ENCODE assay signal across 16 cellular contexts in genomic region chr11:123579482-123579812, GRCh38.
DNase-seq lines count a peak whose midpoint lies in the region; ATAC-seq and TF ChIP-seq lines count a peak whose summit lies in the region.
"Had no signal": no experiment of that assay in that cellular context is flagged by ENCODE, and none has a peak within 500 bp of the region (broad histone marks: within the 10 kb centered on the region; RNA-seq: fewer than 3 reads in every experiment).

No MANE protein-coding gene starts in this region.

- H3K27me3 Mint-ChIP-seq in activated CD4-positive, alpha-beta T cell treated with anti-CD3 and anti-CD28 coated beads, Interleukin-2, amount 10 ng/mL, durations not matched to agents 7 days and 5 days = no peaks in the 10 kb centered on the region
- H3K27me3 Mint-ChIP-seq in natural killer cell treated with Interleukin-12 subunit alpha and Interleukin-12 subunit beta and Interleukin-15 and Interleukin-18, amount 100 ng/mL, for 72 hours = peaks cover 7 to 11% of the 10 kb centered on the region in 2 donors
- H3K27me3 Mint-ChIP-seq in natural killer cell (ENCODE audit: low read depth in 2 of 2) (peaks cover 2 to 15% of the 10 kb centered on the region in 2 donors), endothelial cell (ENCODE audit: unreplicated experiment) (peaks cover 22% of the 10 kb centered on the region), nephron progenitor cell (ENCODE audit: low read depth, poor library complexity) (peaks cover 29% of the 10 kb centered on the region)
- H3K27me3 Mint-ChIP-seq: B cell; CD4-positive, CD25-positive, alpha-beta regulatory T cell had no signal

- peaks cover 3% of the 10 kb centered on the region for H3K36me3 Mint-ChIP-seq in activated CD4-positive, alpha-beta T cell treated with anti-CD3 and anti-CD28 coated beads, Interleukin-2, amount 10 ng/mL, durations not matched to agents 7 days and 5 days (ENCODE audit: low read depth)
- H3K36me3 Mint-ChIP-seq in natural killer cell treated with Interleukin-12 subunit alpha and Interleukin-12 subunit beta and Interleukin-15 and Interleukin-18, amount 100 ng/mL, for 72 hours = no peaks in the 10 kb centered on the region
- H3K36me3 Mint-ChIP-seq in natural killer cell = no peaks in the 10 kb centered on the region
- H3K36me3 Mint-ChIP-seq in endothelial cell (ENCODE audit: low read depth, unreplicated experiment) = peaks cover 17% of the 10 kb centered on the region
- H3K36me3 Mint-ChIP-seq in nephron progenitor cell (ENCODE audit: low read depth) = peaks cover 4% of the 10 kb centered on the region
- H3K36me3 Mint-ChIP-seq: CD4-positive, CD25-positive, alpha-beta regulatory T cell; CD8-positive, alpha-beta T cell had no signal

- H3K4me3 Mint-ChIP-seq in activated CD4-positive, alpha-beta T cell treated with anti-CD3 and anti-CD28 coated beads, Interleukin-2, amount 10 ng/mL, durations not matched to agents 7 days and 5 days = no peak overlapping the region
- H3K4me3 Mint-ChIP-seq in natural killer cell treated with Interleukin-12 subunit alpha and Interleukin-12 subunit beta and Interleukin-15 and Interleukin-18, amount 100 ng/mL, for 72 hours = no peak overlapping the region
- H3K4me3 Mint-ChIP-seq in natural killer cell (no peak overlapping the region), endothelial cell (ENCODE audit: unreplicated experiment) (peak overlapping the region; percentile 40), nephron progenitor cell (no peak overlapping the region)
- H3K4me3 Mint-ChIP-seq: B cell; CD4-positive, CD25-positive, alpha-beta regulatory T cell; CD8-positive, alpha-beta T cell had no signal

- POLR2A ChIA-PET in activated CD4-positive, alpha-beta T cell treated with anti-CD3 and anti-CD28 coated beads, Interleukin-2, amount 10 ng/mL, durations not matched to agents 7 days and 5 days (lab: Charles Lee) = no interaction called here

- H3K4me1 Mint-ChIP-seq in activated CD4-positive, alpha-beta T cell treated with anti-CD3 and anti-CD28 coated beads, Interleukin-2, amount 10 ng/mL, durations not matched to agents 7 days and 5 days = peaks cover 28% of the 10 kb centered on the region
- peaks cover 12 to 26% of the 10 kb centered on the region in 2 donors for H3K4me1 Mint-ChIP-seq in natural killer cell treated with Interleukin-12 subunit alpha and Interleukin-12 subunit beta and Interleukin-15 and Interleukin-18, amount 100 ng/mL, for 72 hours (ENCODE audit: low read depth in 2 of 2)
- H3K4me1 Mint-ChIP-seq in natural killer cell (peaks cover 18 to 23% of the 10 kb centered on the region in 2 donors), endothelial cell (ENCODE audit: unreplicated experiment) (peaks cover 43% of the 10 kb centered on the region), nephron progenitor cell (peaks cover 26% of the 10 kb centered on the region)

- H3K27ac Mint-ChIP-seq in activated CD4-positive, alpha-beta T cell treated with anti-CD3 and anti-CD28 coated beads, Interleukin-2, amount 10 ng/mL, durations not matched to agents 7 days and 5 days = peak overlapping the region; percentile 52
- H3K27ac Mint-ChIP-seq in natural killer cell treated with Interleukin-12 subunit alpha and Interleukin-12 subunit beta and Interleukin-15 and Interleukin-18, amount 100 ng/mL, for 72 hours = no peak overlapping the region
- no peak overlapping the region for H3K27ac Mint-ChIP-seq in natural killer cell
- no peak overlapping the region for H3K27ac Mint-ChIP-seq in endothelial cell (ENCODE audit: unreplicated experiment)
- no peak overlapping the region for H3K27ac Mint-ChIP-seq in nephron progenitor cell
- H3K27ac Mint-ChIP-seq: B cell; CD4-positive, CD25-positive, alpha-beta regulatory T cell; CD8-positive, alpha-beta T cell had no signal

- DNase-seq in activated CD4-positive, alpha-beta T cell treated with anti-CD3 and anti-CD28 coated beads, Interleukin-2, amount 10 ng/mL, durations not matched to agents 7 days and 5 days = no peak
- no peak for DNase-seq in activated CD4-positive, alpha-beta T cell treated with anti-CD3 and anti-CD28 coated beads, Interleukin-2, amount 50 U/mL, for 4 hours
- peak; percentile 51 for DNase-seq in natural killer cell treated with Interleukin-12 subunit alpha and Interleukin-12 subunit beta and Interleukin-15 and Interleukin-18, amount 100 ng/mL, for 72 hours (ENCODE audit: low spot score)
- no peak for DNase-seq in natural killer cell
- no peak for DNase-seq in endothelial cell (ENCODE audit: low spot score)
- no peak for DNase-seq in nephron progenitor cell
- DNase-seq in NCI-H2171 (lab: John Stamatoyannopoulos, UW) = no peak
- DNase-seq: Caco-2; CD4-positive, CD25-positive, alpha-beta regulatory T cell; CD8-positive, alpha-beta T cell; DMS153; DND-41; GM23248; H7 had no signal

- ATAC-seq in natural killer cell treated with Interleukin-12 subunit alpha and Interleukin-12 subunit beta and Interleukin-15 and Interleukin-18, amount 100 ng/mL, for 72 hours = no peak
- no peak for ATAC-seq in natural killer cell
- ATAC-seq: CD8-positive, alpha-beta T cell; HCT116 had no signal

- H3K9me3 Mint-ChIP-seq in activated CD4-positive, alpha-beta T cell treated with anti-CD3 and anti-CD28 coated beads, Interleukin-2, amount 10 ng/mL, durations not matched to agents 7 days and 5 days = no peaks in the 10 kb centered on the region
- H3K9me3 Mint-ChIP-seq in natural killer cell treated with Interleukin-12 subunit alpha and Interleukin-12 subunit beta and Interleukin-15 and Interleukin-18, amount 100 ng/mL, for 72 hours = no peaks in the 10 kb centered on the region
- H3K9me3 Mint-ChIP-seq in natural killer cell = no peaks in the 10 kb centered on the region
- no peaks in the 10 kb centered on the region for H3K9me3 Mint-ChIP-seq in endothelial cell (ENCODE audit: unreplicated experiment)
- H3K9me3 Mint-ChIP-seq in nephron progenitor cell = no peaks in the 10 kb centered on the region
- H3K9me3 Mint-ChIP-seq: CD8-positive, alpha-beta T cell had no signal

- CTCF ChIA-PET in activated CD4-positive, alpha-beta T cell treated with anti-CD3 and anti-CD28 coated beads, Interleukin-2, amount 10 ng/mL, durations not matched to agents 7 days and 5 days (lab: Charles Lee) = interaction anchor here (1.1 to 1.8 kb wide), 4 partner anchors 11 to 152 kb away, joined by 3 to 12 read pairs (median 4); no protein-coding TSS in a partner anchor

- TF ChIP-seq CTCF in natural killer cell (IDR thresholded peaks at IDR 0.05) (no peak), endothelial cell (IDR thresholded peaks at IDR 0.05; ENCODE audit: unreplicated experiment) (no peak), nephron progenitor cell (IDR thresholded peaks at IDR 0.05) (no peak)

- intact Hi-C loops in natural killer cell (cut with micrococcal nuclease) = no loop called here
